ENCODE assay signal across 8 cellular contexts in the genomic region with DNA sequence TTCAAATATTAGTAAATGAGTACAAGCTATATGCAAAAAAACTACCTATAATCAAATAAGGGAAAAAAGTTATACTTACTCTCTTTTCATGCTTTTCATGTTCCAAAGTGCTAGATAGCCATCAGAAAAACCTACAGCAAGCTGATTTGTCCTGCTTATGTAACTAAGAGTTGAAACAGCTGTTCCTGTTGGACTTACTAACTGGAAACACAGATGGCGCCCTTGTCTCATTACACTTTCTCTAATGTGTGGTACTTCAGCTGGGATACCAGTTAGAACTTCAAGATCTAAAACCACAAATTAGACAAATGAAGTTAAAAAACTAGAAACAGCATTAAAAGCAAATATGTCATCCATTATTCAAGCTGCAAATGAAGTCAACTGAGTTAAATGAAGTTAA. TPM values are rescaled to one million over a fixed set of nuclear protein-coding genes. Genes with fewer than 3 reads are reported as not detected.
DNase-seq lines count a peak whose midpoint lies in the region; ATAC-seq and TF ChIP-seq lines count a peak whose summit lies in the region.

No MANE protein-coding gene starts in this region.

- H3K4me1 Mint-ChIP-seq in T-helper 2 cell treated with Interferon-gamma antibody and Interleukin-4, amounts not matched to agents 5 μg/mL and 100 μg/mL, for 36 hours (ENCODE audit: low read depth) = peaks cover 8% of the 10 kb centered on the region

- H3K36me3 ChIP-seq in body of pancreas (replicated peaks in 1 of 2; ENCODE audit: insufficient read depth in 1 of 2, low read depth in 2 of 2) = peaks cover 0 to 21% of the 10 kb centered on the region in 2 donors

- H3K9me3 ChIP-seq in body of pancreas = no peaks in the 10 kb centered on the region

- H3K4me1 ChIP-seq in body of pancreas = peaks cover 8% of the 10 kb centered on the region

- no peaks in the 10 kb centered on the region for H3K27me3 Mint-ChIP-seq in T-helper 2 cell treated with Interferon-gamma antibody and Interleukin-4, amounts not matched to agents 5 μg/mL and 100 μg/mL, for 36 hours (ENCODE audit: low read depth)

- no peak overlapping the region for H3K4me3 Mint-ChIP-seq in T-helper 2 cell treated with Interferon-gamma antibody and Interleukin-4, amounts not matched to agents 5 μg/mL and 100 μg/mL, for 36 hours

- no peaks in the 10 kb centered on the region for H3K27me3 ChIP-seq in body of pancreas

- peak; percentile 13 for DNase-seq in AG20443 (ENCODE audit: low spot score)
- peak; percentile 31 for DNase-seq in NCI-H1694 (lab: John Stamatoyannopoulos, UW)
- DNase-seq in body of pancreas = peak in 3 of 4 donors; percentile 33 to 57 (median 38)
- no peak for DNase-seq in left lobe of liver (ENCODE audit: low spot score)
- DNase-seq in activated gamma-delta T cell treated with Interleukin-2 at 50 U/mL for 16 hours = no peak
- no peak for DNase-seq in T-helper 2 cell treated with Interferon-gamma antibody and Interleukin-4, amounts not matched to agents 5 μg/mL and 100 μg/mL, for 36 hours (ENCODE audit: low spot score)

- ATAC-seq in body of pancreas (peak; percentile 58), left lobe of liver (peak; percentile 66), GM21737 (IDR thresholded peaks at IDR 0.05; ENCODE audit: unreplicated experiment) (no peak)

- TF ChIP-seq CTCF in GM12874 (IDR thresholded peaks at IDR 0.05; ENCODE audit: insufficient read depth, low read depth, low read length) (peak; percentile 30; the same call in 1 of the 2 replicates), body of pancreas (IDR thresholded peaks at IDR 0.05) (peak in 6 of 7 experiments; percentile 13 to 49 (median 41))

- no peak overlapping the region for H3K27ac ChIP-seq in body of pancreas

- peaks cover 49% of the 10 kb centered on the region for H3K36me3 Mint-ChIP-seq in T-helper 2 cell treated with Interferon-gamma antibody and Interleukin-4, amounts not matched to agents 5 μg/mL and 100 μg/mL, for 36 hours (ENCODE audit: low read depth)

- no peaks in the 10 kb centered on the region for H3K9me3 Mint-ChIP-seq in T-helper 2 cell treated with Interferon-gamma antibody and Interleukin-4, amounts not matched to agents 5 μg/mL and 100 μg/mL, for 36 hours

- no peak for TF ChIP-seq POLR2A in body of pancreas (IDR thresholded peaks at IDR 0.05)

- intact Hi-C loops in body of pancreas (cut with DNase I) = no loop called here

- 47 to 55% methylated on average over 1 of the region's 1 CpG for WGBS in body of pancreas, 2 donors

- H3K27ac Mint-ChIP-seq in T-helper 2 cell treated with Interferon-gamma antibody and Interleukin-4, amounts not matched to agents 5 μg/mL and 100 μg/mL, for 36 hours = no peak overlapping the region

- H3K4me3 ChIP-seq in body of pancreas = no peak overlapping the region

RNA-seq across cellular contexts. Expression of gene AHCTF1, which starts 24.3 kb away (rescaled TPM):
- total RNA-seq in body of pancreas (10 to 100 TPM; 17.5 to 18.7 TPM), left lobe of liver (10.5 TPM)

Comparison
In these comparisons a context has a peak if more than half of its experiments do, and no peak if none do; other contexts are left out.
1. DNase-seq: peak in AG20443 (single experiment), NCI-H1694 (single experiment) and body of pancreas (3 of 4); none in left lobe of liver (single experiment), activated gamma-delta T cell treated with Interleukin-2 at 50 U/mL for 16 hours (single experiment) and T-helper 2 cell treated with Interferon-gamma antibody and Interleukin-4, amounts not matched to agents 5 μg/mL and 100 μg/mL, for 36 hours (single experiment).